Comparison of ENCODE assay signal across 26 cellular contexts in the genomic region with DNA sequence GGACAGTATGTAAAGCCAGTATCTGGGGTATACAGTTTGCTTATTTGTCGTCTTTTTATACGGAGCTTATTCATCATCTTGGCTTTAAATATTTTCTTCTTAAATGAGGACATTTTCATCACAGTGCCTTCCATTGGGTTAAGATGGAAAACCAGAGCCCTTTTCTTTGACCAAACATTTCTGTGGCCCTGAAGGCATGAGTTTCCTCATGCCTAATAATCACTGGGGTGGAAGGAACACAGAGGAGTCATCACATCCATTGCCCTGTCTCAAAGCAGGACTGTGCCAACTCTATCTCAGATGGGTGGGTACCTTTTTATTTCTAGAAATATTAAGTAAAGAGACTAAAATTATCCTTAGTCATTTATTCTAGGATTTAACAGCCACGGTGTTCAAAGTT. TPM values are rescaled to one million over a fixed set of nuclear protein-coding genes. Genes with fewer than 3 reads are reported as not detected.
DNase-seq lines count a peak whose midpoint lies in the region; ATAC-seq, FAIRE-seq and TF ChIP-seq lines count a peak whose summit lies in the region.
"Had no signal": no experiment of that assay in that cellular context is flagged by ENCODE, and none has a peak within 500 bp of the region (broad histone marks: within the 10 kb centered on the region; RNA-seq: fewer than 3 reads in every experiment).

No MANE protein-coding gene starts in this region.

- FAIRE-seq in RCC 7860 (lab: Jason Lieb, UNC): peak; percentile 91
- FAIRE-seq: G401.6 had no signal

- CTCF ChIA-PET in MCF 10A (lab: Yijun Ruan, JAX): no interaction called here

- no peak overlapping the region for H3K27ac Mint-ChIP-seq in MCF 10A (ENCODE audit: low read depth, unreplicated experiment)
- H3K27ac Mint-ChIP-seq: CD4-positive, alpha-beta T cell; GM23338; H9 had no signal

- H3K27me3 Mint-ChIP-seq in MCF 10A (ENCODE audit: insufficient read depth, unreplicated experiment): peaks cover 27% of the 10 kb centered on the region
- H3K27me3 Mint-ChIP-seq: CD4-positive, alpha-beta T cell had no signal

- in situ Hi-C loops in Caki2 (cut with HindIII; ENCODE audit: low pct_unique_long_range_greater_than_20kb, low sequenced_read_pairs) (no loop called here), astrocyte of the spinal cord (cut with HindIII; ENCODE audit: low sequenced_read_pairs) (no loop called here)

- TF ChIP-seq CTCF in astrocyte of the spinal cord (IDR thresholded peaks at IDR 0.05; ENCODE audit: low read depth, low read length) (no peak), MCF 10A (IDR thresholded peaks at IDR 0.05; ENCODE audit: unreplicated experiment) (no peak)

- H3K4me3 Mint-ChIP-seq in MCF 10A (ENCODE audit: unreplicated experiment): no peak overlapping the region
- H3K4me3 Mint-ChIP-seq: CD4-positive, alpha-beta T cell; GM23338; H9 had no signal

- H3K4me1 Mint-ChIP-seq in MCF 10A (ENCODE audit: insufficient read depth, unreplicated experiment): no peaks in the 10 kb centered on the region

- POLR2A ChIA-PET in MCF 10A (lab: Yijun Ruan, JAX): no interaction called here

- no peak overlapping the region for H3K4me3 ChIP-seq in astrocyte of the spinal cord (ENCODE audit: low read depth, low read length)
- H3K4me3 ChIP-seq: BLaER1 treated with 17β-estradiol and CSF1 and Interleukin-3, amounts not matched to agents 10 nM and 100 nM; GM23338 had no signal

- intact Hi-C loops in MCF 10A (cut with micrococcal nuclease): no loop called here

- H3K9me3 Mint-ChIP-seq in MCF 10A (ENCODE audit: unreplicated experiment): peaks cover 11% of the 10 kb centered on the region
- H3K9me3 Mint-ChIP-seq: CD4-positive, alpha-beta T cell; GM23338; H9 had no signal

- no TSS peak for BruUV-seq in MCF 10A (replicated peaks; lab: Mats Ljungman, UMichigan)

- no peaks in the 10 kb centered on the region for H3K36me3 Mint-ChIP-seq in MCF 10A (ENCODE audit: insufficient read depth, unreplicated experiment)

- DNase-seq in Caki2 (ENCODE audit: low read depth) (peak; percentile 9), RCC 7860 (ENCODE audit: low spot score) (peak; percentile 44), astrocyte of the spinal cord (ENCODE audit: low read depth, low spot score) (peak; percentile 67), renal cortical epithelial cell (ENCODE audit: low read depth) (peak; percentile 77), NCI-H1092 treated with DMSO at 0.1 percent for 48 hours (lab: John Stamatoyannopoulos, UW) (no peak), MCF 10A (ENCODE audit: unreplicated experiment) (no peak)
- DNase-seq: AML-193; CD4-positive, alpha-beta T cell; DMS53; H9; KBM-7; NCI-H1048; NCI-H1417 treated with DMSO at 0.1 percent for 48 hours; NCI-H1694 treated with DMSO at 0.1 percent for 48 hours; NCI-H2081; NCI-H524 treated with DMSO at 0.1 percent for 48 hours; NCI-H82; NK-92 treated with Interleukin-12 subunit alpha and Interleukin-12 subunit beta, amount 100 ng/mL, for 24 hours; PC-3; SHP77 had no signal

- ATAC-seq in HG03442 (IDR thresholded peaks at IDR 0.05; ENCODE audit: unreplicated experiment): no peak
- ATAC-seq: GM23338, PC-3 had no signal

RNA-seq across cellular contexts. Expression of gene CHRDL1, which starts 40.0 kb away (rescaled TPM):
- 0.17 and 0.72 TPM in 2 replicates for total RNA-seq in Caki2 (2014; rRNA removed; shearing (Covaris generic); ENCODE audit: low replicate concordance)
- total RNA-seq in renal cortical epithelial cell (36.6 and 39.8 TPM in 2 replicates), MCF 10A (2022) (not detected in 2 replicates)
- total RNA-seq: A172; CD4-positive, alpha-beta T cell; LHCN-M2 had no signal

Comparison
In these comparisons a context has a peak if more than half of its experiments do, and no peak if none do; other contexts are left out.
1. DNase-seq: peak in Caki2 (single experiment), RCC 7860 (single experiment), astrocyte of the spinal cord (single experiment) and renal cortical epithelial cell (single experiment); none in NCI-H1092 treated with DMSO at 0.1 percent for 48 hours (single experiment) and MCF 10A (single experiment).
2. RNA of gene CHRDL1, which starts 40.0 kb away (total RNA-seq): 36.6 to 39.8 TPM in renal cortical epithelial cell; 0.17 to 0.72 TPM in Caki2 and not detected in MCF 10A; every median in the first group is over 10 times any median in the second.